In the genomic region with DNA sequence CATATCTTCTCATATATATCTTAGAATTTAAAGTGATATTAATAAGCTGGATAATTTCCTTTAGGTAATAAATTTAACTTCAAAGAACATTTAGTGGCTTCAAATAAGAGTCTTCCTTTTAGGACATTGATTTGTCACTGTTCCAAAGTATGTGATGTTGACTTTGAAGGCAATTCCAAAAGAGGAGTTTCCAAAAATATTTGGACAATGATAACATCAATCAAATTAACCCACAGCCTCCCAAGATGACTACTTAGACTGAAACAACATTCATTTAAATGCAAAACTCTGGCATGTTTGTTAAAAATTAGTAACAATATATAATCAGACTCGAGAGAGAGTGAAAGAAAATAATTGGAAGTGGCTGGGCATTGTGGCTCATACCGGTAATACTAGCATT, we compare ENCODE assay signal across 1 cellular context.
TF ChIP-seq lines count a peak whose summit lies in the region.

No MANE protein-coding gene starts in this region.

TF ChIP-seq in IMR-90, 13 proteins besides CTCF, POLR2A, EP300 and RAD21:
- TF ChIP-seq BHLHE40 (IDR thresholded peaks at IDR 0.05; ENCODE audit: low read depth, low read length), result no peak
- no peak for TF ChIP-seq RFX5 (IDR thresholded peaks at IDR 0.05; ENCODE audit: low read depth, low read length)
- TF ChIP-seq MAFK (IDR thresholded peaks at IDR 0.05; ENCODE audit: low read depth, low read length), result no peak
- no peak for TF ChIP-seq MAZ (IDR thresholded peaks at IDR 0.05; ENCODE audit: borderline replicate concordance, low read depth, low read length)
- TF ChIP-seq FOS (IDR thresholded peaks at IDR 0.05; ENCODE audit: low read depth, low read length), result no peak
- TF ChIP-seq CEBPB (IDR thresholded peaks at IDR 0.05; ENCODE audit: low read depth, low read length), result no peak
- TF ChIP-seq MXI1 (IDR thresholded peaks at IDR 0.05; ENCODE audit: borderline replicate concordance, low read depth, low read length), result no peak
- TF ChIP-seq RCOR1 (IDR thresholded peaks at IDR 0.05; ENCODE audit: insufficient replicate concordance, low read length), result no peak
- TF ChIP-seq USF2 (IDR thresholded peaks at IDR 0.05; ENCODE audit: low read depth, low read length), result no peak
- no peak for TF ChIP-seq NFE2L2 (IDR thresholded peaks at IDR 0.05; ENCODE audit: low read depth, low read length)
- TF ChIP-seq ELK1 (IDR thresholded peaks at IDR 0.05; ENCODE audit: borderline replicate concordance, low read depth, low read length), result no peak
- no peak for TF ChIP-seq SMC3 (IDR thresholded peaks at IDR 0.05; ENCODE audit: low read depth, low read length)
- TF ChIP-seq CHD1 (IDR thresholded peaks at IDR 0.05; ENCODE audit: low read depth, low read length), result no peak
